Comparison of ENCODE assay signal across 7 cellular contexts in genomic region chr2:6909431-6910385, GRCh38. TPM values are rescaled to one million over a fixed set of nuclear protein-coding genes. Genes with fewer than 3 reads are reported as not detected.
A peak's percentile ranks its signal among the peaks of the same experiment; 100 is the strongest.
DNase-seq lines count a peak whose midpoint lies in the region; ATAC-seq and TF ChIP-seq lines count a peak whose summit lies in the region.

No MANE protein-coding gene starts in this region.

- POLR2A ChIA-PET in HEK293T (lab: Yijun Ruan, JAX) = no interaction called here

- TF ChIP-seq CTCF in NB4 (IDR thresholded peaks at IDR 0.05; ENCODE audit: low read depth, low read length) (no peak), esophagus muscularis mucosa (IDR thresholded peaks at IDR 0.05) (no peak)

- H3K4me3 ChIP-seq in NB4 (ENCODE audit: low read depth, low read length) (no peak overlapping the region), mesenchymal stem cell (ENCODE audit: insufficient read depth in 1 of 2, low read depth in 1 of 2, low read length in 2 of 2) (no peak overlapping the region), esophagus muscularis mucosa (no peak overlapping the region)

- H3K9me3 ChIP-seq in mesenchymal stem cell (ENCODE audit: control insufficient read depth, low read length) (no peaks in the 10 kb centered on the region), esophagus muscularis mucosa (no peaks in the 10 kb centered on the region)

- H2AK5ac ChIP-seq in mesenchymal stem cell (ENCODE audit: low read length, severe bottlenecking) = no peak overlapping the region

- ATAC-seq in GM18907 (IDR thresholded peaks at IDR 0.05; ENCODE audit: unreplicated experiment) (peak; percentile 99), HG02763 (IDR thresholded peaks at IDR 0.05; ENCODE audit: unreplicated experiment) (peak; percentile 98)

- no peaks in the 10 kb centered on the region for H3K36me3 ChIP-seq in mesenchymal stem cell (ENCODE audit: control insufficient read depth in 1 of 2, insufficient read depth in 2 of 2, low read depth in 1 of 2, low read length in 2 of 2)
- H3K36me3 ChIP-seq in esophagus muscularis mucosa = no peaks in the 10 kb centered on the region

- H3K18ac ChIP-seq in mesenchymal stem cell (ENCODE audit: low read depth in 1 of 2, low read length in 2 of 2) = no peak overlapping the region

- TF ChIP-seq POLR2A in NB4 (IDR thresholded peaks at IDR 0.05; ENCODE audit: extremely low read depth, insufficient read length) = no peak
- no peak for TF ChIP-seq POLR2A in esophagus muscularis mucosa (IDR thresholded peaks at IDR 0.05; ENCODE audit: low read depth)

- H2BK15ac ChIP-seq in mesenchymal stem cell (ENCODE audit: low read depth, poor library complexity, severe bottlenecking) = no peak overlapping the region

- H3K4ac ChIP-seq in mesenchymal stem cell (ENCODE audit: low read depth in 1 of 2, low read length in 2 of 2) = no peak overlapping the region

- H3K4me1 ChIP-seq in mesenchymal stem cell (ENCODE audit: control insufficient read depth, insufficient read depth, low read depth, low read length) = no peaks in the 10 kb centered on the region
- no peaks in the 10 kb centered on the region for H3K4me1 ChIP-seq in esophagus muscularis mucosa

- H2AFZ ChIP-seq in mesenchymal stem cell (ENCODE audit: low read depth, low read length) = no peak overlapping the region

- H3K4me2 ChIP-seq in mesenchymal stem cell (ENCODE audit: low read length, poor library complexity, severe bottlenecking) = no peak overlapping the region

- H3K9ac ChIP-seq in mesenchymal stem cell (ENCODE audit: low read length) = no peak overlapping the region

- intact Hi-C loops in esophagus muscularis mucosa (cut with DNase I) = no loop called here

- CTCF ChIA-PET in HEK293T (lab: Yijun Ruan, JAX) = interaction anchor here (0.5 kb wide), 1 partner anchor 11 kb away, joined by 3 read pairs; no protein-coding TSS in a partner anchor

- no peak for TF ChIP-seq EP300 in esophagus muscularis mucosa (IDR thresholded peaks at IDR 0.05)

- no peak overlapping the region for H3K14ac ChIP-seq in mesenchymal stem cell (ENCODE audit: low read length in 2 of 2)

- peak; percentile 84 for DNase-seq in NB4 (ENCODE audit: low read depth)
- DNase-seq in mesenchymal stem cell = peak; percentile 24
- DNase-seq in HEK293T (ENCODE audit: extremely low spot score) = no peak
- DNase-seq in cerebellar nuclear complex (lab: John Stamatoyannopoulos, UW) = no peak
- DNase-seq in esophagus muscularis mucosa (ENCODE audit: extremely low spot score) = no peak

- no peak overlapping the region for H4K91ac ChIP-seq in mesenchymal stem cell (ENCODE audit: low read length)

- H2BK12ac ChIP-seq in mesenchymal stem cell (ENCODE audit: low read length in 2 of 2) = no peak overlapping the region

- no peak overlapping the region for H3K23ac ChIP-seq in mesenchymal stem cell (ENCODE audit: low read length in 2 of 2)

- H3K27me3 ChIP-seq in mesenchymal stem cell (ENCODE audit: control insufficient read depth in 1 of 2, insufficient read depth in 1 of 2, low read length in 2 of 2) (peaks cover 0 to 26% of the 10 kb centered on the region in 2 experiments), esophagus muscularis mucosa (no peaks in the 10 kb centered on the region)

- H2BK5ac ChIP-seq in mesenchymal stem cell (ENCODE audit: low read depth, low read length, poor library complexity, severe bottlenecking) = no peak overlapping the region

- no peaks in the 10 kb centered on the region for H3K79me1 ChIP-seq in mesenchymal stem cell (replicated peaks; ENCODE audit: low read length, poor library complexity, severe bottlenecking)

- H3K27ac ChIP-seq in mesenchymal stem cell (ENCODE audit: low read length, poor library complexity, severe bottlenecking) = no peak overlapping the region
- H3K27ac ChIP-seq in esophagus muscularis mucosa (replicated peaks in 1 of 4) = no peak overlapping the region

- WGBS in mesenchymal stem cell = 95% methylated on average over 6 of the region's 8 CpGs
- WGBS in esophagus muscularis mucosa = 78% methylated on average over 8 of the region's 8 CpGs

- no peak overlapping the region for H4K8ac ChIP-seq in mesenchymal stem cell (ENCODE audit: low read length)

- H2BK120ac ChIP-seq in mesenchymal stem cell (ENCODE audit: low read depth, low read length) = no peak overlapping the region

TF ChIP-seq in HEK293T, 16 proteins besides CTCF, POLR2A, EP300 and RAD21:
- TF ChIP-seq PKNOX1 (IDR thresholded peaks at IDR 0.05) = no peak
- no peak for TF ChIP-seq FOXK2 (IDR thresholded peaks at IDR 0.05)
- TF ChIP-seq SP1 (IDR thresholded peaks at IDR 0.05) = no peak
- no peak for TF ChIP-seq L3MBTL2 (conservative IDR thresholded peaks at IDR 0.05)
- TF ChIP-seq CTBP1 (IDR thresholded peaks at IDR 0.05; ENCODE audit: borderline replicate concordance) = no peak
- TF ChIP-seq ARNT (IDR thresholded peaks at IDR 0.05) = no peak
- TF ChIP-seq HDGF (IDR thresholded peaks at IDR 0.05; ENCODE audit: borderline replicate concordance) = no peak
- TF ChIP-seq ELF4 (IDR thresholded peaks at IDR 0.05) = no peak
- no peak for TF ChIP-seq BHLHE40 (IDR thresholded peaks at IDR 0.05; ENCODE audit: borderline replicate concordance)
- no peak for TF ChIP-seq FOXM1 (IDR thresholded peaks at IDR 0.05; ENCODE audit: borderline replicate concordance)
- TF ChIP-seq LEF1 (IDR thresholded peaks at IDR 0.05; ENCODE audit: borderline replicate concordance) = no peak

RNA-seq across cellular contexts. Expression of gene RNF144A, which starts 7.5 kb away (rescaled TPM):
- 9.0 TPM for polyA plus RNA-seq in mesenchymal stem cell (2013, experiment 1 of 2)
- 9.1 TPM for polyA plus RNA-seq in mesenchymal stem cell (2013, experiment 2 of 2)
- 10 to 100 TPM in 1 of 4 donors, 1 to 10 TPM in 3; 5.4 to 10.8 (median 8.8) TPM for total RNA-seq in esophagus muscularis mucosa

RNA-seq across cellular contexts. Expression of gene RSAD2, which starts 32.1 kb away (rescaled TPM):
- 0.32 TPM for polyA plus RNA-seq in mesenchymal stem cell (2013, experiment 1 of 2)
- 0.21 TPM for polyA plus RNA-seq in mesenchymal stem cell (2013, experiment 2 of 2)
- 1 to 10 TPM; 3.7 to 7.0 (median 5.8) TPM for total RNA-seq in esophagus muscularis mucosa

RNA-seq across cellular contexts. Expression of gene CMPK2, which starts 44.0 kb away (rescaled TPM):
- polyA plus RNA-seq in mesenchymal stem cell (2013, experiment 1 of 2) = 0.99 TPM
- 1.1 TPM for polyA plus RNA-seq in mesenchymal stem cell (2013, experiment 2 of 2)
- total RNA-seq in esophagus muscularis mucosa = 1 to 10 TPM; 3.3 to 8.3 (median 5.8) TPM

Comparison
In these comparisons a context has a peak if more than half of its experiments do, and no peak if none do; other contexts are left out.
1. DNase-seq: peak in NB4 (single experiment) and mesenchymal stem cell (single experiment); none in HEK293T (single experiment), cerebellar nuclear complex (0 of 2) and esophagus muscularis mucosa (single experiment).